In the genomic region with DNA sequence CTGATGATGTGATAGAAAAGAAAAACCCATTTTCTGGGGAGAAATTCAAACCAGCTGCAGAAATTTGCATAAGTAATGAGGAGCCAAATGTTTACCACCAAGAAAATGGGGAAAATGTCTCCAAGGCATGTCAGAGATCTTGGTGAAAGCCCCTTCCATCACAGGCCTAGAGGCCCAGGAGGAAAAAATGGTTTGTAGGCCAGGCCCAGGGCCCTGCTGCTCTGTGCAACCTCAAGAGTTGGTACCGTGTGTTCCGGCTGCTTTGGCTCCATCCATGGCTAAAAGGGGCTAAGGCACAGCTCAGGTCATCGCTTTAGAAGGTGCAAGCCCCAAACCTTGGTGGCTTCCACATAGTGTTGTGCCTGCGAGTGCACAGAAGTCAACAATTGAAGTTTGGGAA, we compare ENCODE assay signal across 32 cellular contexts.
"Had no signal": no experiment of that assay in that cellular context is flagged by ENCODE, and none has a peak within 500 bp of the region (broad histone marks: within the 10 kb centered on the region; RNA-seq: fewer than 3 reads in every experiment).

No MANE protein-coding gene starts in this region.

- DNase-seq: activated B cell treated with CpG ODN at 0.5 μM for 24 hours; activated CD4-positive, alpha-beta memory T cell treated with anti-CD3 and anti-CD28 coated beads for 36 hours; activated CD4-positive, alpha-beta T cell treated with anti-CD3 and anti-CD28 coated beads for 48 hours; activated CD8-positive, alpha-beta memory T cell treated with anti-CD3 and anti-CD28 coated beads, Interleukin-2, amount 10 ng/mL, durations not matched to agents 7 days and 5 days; activated CD8-positive, alpha-beta memory T cell treated with anti-CD3 and anti-CD28 coated beads, Interleukin-2, amount 50 U/mL, for 4 hours; activated CD8-positive, alpha-beta T cell treated with anti-CD3 and anti-CD28 coated beads, Interleukin-2, amount 10 ng/mL, durations not matched to agents 7 days and 5 days; activated effector memory CD4-positive, alpha-beta T cell treated with anti-CD3 and anti-CD28 coated beads, Interleukin-2, amount 50 U/mL, for 16 hours; activated naive CD4-positive, alpha-beta T cell treated with anti-CD3 and anti-CD28 coated beads for 36 hours; activated naive CD8-positive, alpha-beta T cell treated with anti-CD3 and anti-CD28 coated beads for 36 hours; activated naive CD8-positive, alpha-beta T cell treated with anti-CD3 and anti-CD28 coated beads, Interleukin-2, amount 50 U/mL, for 24 hours; activated T-cell treated with anti-CD3 and anti-CD28 coated beads, Interleukin-2, amount 50 U/mL, for 1 hour; activated T-cell treated with anti-CD3 and anti-CD28 coated beads, Interleukin-2, amount 50 U/mL, for 48 hours; adrenal gland; amygdala; aorta; central memory CD4-positive, alpha-beta T cell; cerebellar nuclear complex; dorsolateral prefrontal cortex; effector memory CD4-positive, alpha-beta T cell; erythroblast; foreskin keratinocyte; gastrocnemius medialis; glutamatergic neuron; heart left ventricle; T-cell; T1000; WERI-Rb-1 had no signal

- H3K9me3 ChIP-seq: adrenal gland, esophagus muscularis mucosa, gastrocnemius medialis had no signal

- ATAC-seq: activated CD4-positive, CD25-positive, alpha-beta regulatory T cell treated with anti-CD3 and anti-CD28 coated beads, Interleukin-2, amount 50 U/mL, for 24 hours; activated CD8-positive, alpha-beta memory T cell treated with anti-CD3 and anti-CD28 coated beads, Interleukin-2, amount 10 ng/mL, durations not matched to agents 7 days and 5 days; activated CD8-positive, alpha-beta T cell treated with anti-CD3 and anti-CD28 coated beads, Interleukin-2, amount 10 ng/mL, durations not matched to agents 7 days and 5 days; activated naive CD8-positive, alpha-beta T cell treated with anti-CD3 and anti-CD28 coated beads, Interleukin-2, amount 50 U/mL, for 24 hours; foreskin keratinocyte; gastrocnemius medialis; heart left ventricle; T-cell had no signal

- H3K27me3 ChIP-seq: adrenal gland, breast epithelium, cardiac muscle cell, dorsolateral prefrontal cortex, esophagus muscularis mucosa, foreskin keratinocyte, gastrocnemius medialis, heart left ventricle had no signal

- H3K4me1 ChIP-seq: breast epithelium, gastrocnemius medialis, heart left ventricle had no signal

- H3K4me3 ChIP-seq: adrenal gland, breast epithelium, cardiac muscle cell, coronary artery, dorsolateral prefrontal cortex, esophagus muscularis mucosa, gastrocnemius medialis, heart left ventricle had no signal

- H3K27ac ChIP-seq: adrenal gland, breast epithelium, cardiac muscle cell, coronary artery, dorsolateral prefrontal cortex, esophagus muscularis mucosa, foreskin keratinocyte, gastrocnemius medialis, heart left ventricle, WERI-Rb-1 had no signal

- H3K36me3 ChIP-seq: adrenal gland, breast epithelium, cardiac muscle cell, esophagus muscularis mucosa, gastrocnemius medialis, heart left ventricle, WERI-Rb-1 had no signal
